In the genomic region with DNA sequence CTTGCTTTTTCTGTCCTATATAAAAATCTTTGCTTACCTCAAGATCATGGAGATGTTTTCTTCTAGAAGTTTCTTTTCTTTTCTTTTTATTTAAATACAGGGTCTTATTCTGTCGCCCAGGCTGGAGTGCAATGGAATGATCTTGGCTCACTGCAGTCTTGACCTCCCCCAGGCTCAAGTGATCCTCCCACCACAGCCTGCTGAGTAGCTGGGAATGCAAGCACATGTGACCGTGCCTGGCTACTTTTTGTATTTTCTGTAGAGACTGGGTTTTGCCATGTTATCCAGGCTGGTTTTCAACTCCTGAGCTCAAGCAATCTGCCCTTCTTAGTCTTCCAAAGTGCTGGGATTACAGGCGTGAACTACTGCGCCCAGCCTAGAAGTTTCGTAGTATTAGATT, we compare ENCODE assay signal across 15 cellular contexts. TPM values are rescaled to one million over a fixed set of nuclear protein-coding genes. Genes with fewer than 3 reads are reported as not detected.
DNase-seq lines count a peak whose midpoint lies in the region; ATAC-seq and TF ChIP-seq lines count a peak whose summit lies in the region.
"Had no signal": no experiment of that assay in that cellular context is flagged by ENCODE, and none has a peak within 500 bp of the region (broad histone marks: within the 10 kb centered on the region; RNA-seq: fewer than 3 reads in every experiment).

No MANE protein-coding gene starts in this region.

- 97% methylated on average over 5 of the region's 5 CpGs for WGBS in right cardiac atrium

- ATAC-seq in right cardiac atrium, result no peak

- no peak overlapping the region for H3K4me3 Mint-ChIP-seq in mesothelial cell of epicardium
- H3K4me3 Mint-ChIP-seq in nephron progenitor cell, result no peak overlapping the region
- H3K4me3 Mint-ChIP-seq in activated naive CD4-positive, alpha-beta T cell treated with anti-CD3 and anti-CD28 coated beads for 36 hours, result no peak overlapping the region
- H3K4me3 Mint-ChIP-seq: CD8-positive, alpha-beta memory T cell had no signal

- CTCF ChIA-PET in activated naive CD4-positive, alpha-beta T cell treated with anti-CD3 and anti-CD28 coated beads for 36 hours (lab: Charles Lee), result no interaction called here

- H3K27me3 Mint-ChIP-seq in mesothelial cell of epicardium (ENCODE audit: low read depth) (no peaks in the 10 kb centered on the region), nephron progenitor cell (ENCODE audit: low read depth, poor library complexity) (peaks cover 3% of the 10 kb centered on the region)
- H3K27me3 Mint-ChIP-seq in activated naive CD4-positive, alpha-beta T cell treated with anti-CD3 and anti-CD28 coated beads for 36 hours (ENCODE audit: low read depth), result no peaks in the 10 kb centered on the region

- H3K36me3 Mint-ChIP-seq in mesothelial cell of epicardium, result peaks cover 31% of the 10 kb centered on the region
- H3K36me3 Mint-ChIP-seq in nephron progenitor cell (ENCODE audit: low read depth), result peaks cover 28% of the 10 kb centered on the region
- peaks cover 3% of the 10 kb centered on the region for H3K36me3 Mint-ChIP-seq in activated naive CD4-positive, alpha-beta T cell treated with anti-CD3 and anti-CD28 coated beads for 36 hours (ENCODE audit: low read depth)

- TF ChIP-seq CTCF in coronary artery (IDR thresholded peaks at IDR 0.05) (no peak), mesothelial cell of epicardium (IDR thresholded peaks at IDR 0.05; ENCODE audit: unreplicated experiment) (no peak), nephron progenitor cell (IDR thresholded peaks at IDR 0.05) (no peak)

- intact Hi-C loops in activated naive CD4-positive, alpha-beta T cell treated with anti-CD3 and anti-CD28 coated beads for 36 hours (cut with micrococcal nuclease), result no loop called here
- intact Hi-C loops in right cardiac atrium (cut with DNase I), result loop anchor here in 1 of 4 donors (10.0 kb wide), 1 partner anchor 181 kb away; the partner anchor contains the start of gene GAB2

- H3K9me3 ChIP-seq in right cardiac atrium (ENCODE audit: control insufficient read depth, low read length), result no peaks in the 10 kb centered on the region
- H3K9me3 ChIP-seq: BE2C, Caco-2 had no signal

- H3K27ac Mint-ChIP-seq in mesothelial cell of epicardium (peak overlapping the region; percentile 41), nephron progenitor cell (no peak overlapping the region)
- H3K27ac Mint-ChIP-seq in activated naive CD4-positive, alpha-beta T cell treated with anti-CD3 and anti-CD28 coated beads for 36 hours, result no peak overlapping the region
- H3K27ac Mint-ChIP-seq: CD8-positive, alpha-beta memory T cell had no signal

- H3K4me1 ChIP-seq in right cardiac atrium (ENCODE audit: control insufficient read depth, insufficient read depth, low read length), result peaks cover 10% of the 10 kb centered on the region
- H3K4me1 ChIP-seq: Caco-2 had no signal

- H3K4me1 Mint-ChIP-seq in mesothelial cell of epicardium (peaks cover 34% of the 10 kb centered on the region), nephron progenitor cell (peaks cover 23% of the 10 kb centered on the region)
- peaks cover 6% of the 10 kb centered on the region for H3K4me1 Mint-ChIP-seq in activated naive CD4-positive, alpha-beta T cell treated with anti-CD3 and anti-CD28 coated beads for 36 hours (ENCODE audit: low read depth)
- H3K4me1 Mint-ChIP-seq: CD8-positive, alpha-beta memory T cell had no signal

- H3K4me3 ChIP-seq in coronary artery, result no peak overlapping the region
- no peak overlapping the region for H3K4me3 ChIP-seq in right cardiac atrium (ENCODE audit: low read length)

- DNase-seq in amniotic epithelial cell (ENCODE audit: low read depth) (peak; percentile 43), coronary artery (ENCODE audit: low spot score) (peak; percentile 17), mesothelial cell of epicardium (ENCODE audit: low spot score in 2 of 2, unreplicated experiment in 2 of 2) (no peak), nephron progenitor cell (no peak), GOT3 (lab: John Stamatoyannopoulos, UW) (no peak), right cardiac atrium (no peak)
- DNase-seq in activated naive CD4-positive, alpha-beta T cell treated with anti-CD3 and anti-CD28 coated beads for 36 hours, result no peak
- DNase-seq: BE2C; Caco-2; CD8-positive, alpha-beta memory T cell; DND-41; GF-D8; H7; IMR-90 had no signal

- H3K9me3 Mint-ChIP-seq in mesothelial cell of epicardium, result peaks cover 28% of the 10 kb centered on the region
- H3K9me3 Mint-ChIP-seq in nephron progenitor cell, result peaks cover 23% of the 10 kb centered on the region
- no peaks in the 10 kb centered on the region for H3K9me3 Mint-ChIP-seq in activated naive CD4-positive, alpha-beta T cell treated with anti-CD3 and anti-CD28 coated beads for 36 hours

- H3K27ac ChIP-seq in coronary artery (no peak overlapping the region), right cardiac atrium (ENCODE audit: low read length) (no peak overlapping the region)
- H3K27ac ChIP-seq: C4-2B had no signal

- no peaks in the 10 kb centered on the region for H3K27me3 ChIP-seq in right cardiac atrium (ENCODE audit: control insufficient read depth, insufficient read depth)
- H3K27me3 ChIP-seq: BE2C had no signal

RNA-seq across cellular contexts. Expression of gene USP35, which starts 45.3 kb away (rescaled TPM):
- total RNA-seq in mesothelial cell of epicardium (12.3 to 13.4 TPM (median 13.2 TPM) in 3 replicates), right cardiac atrium (10 to 100 TPM; 10.5 to 16.6 (median 12.1) TPM)
- 10 to 100 TPM; 13.4 to 14.2 TPM for total RNA-seq in activated naive CD4-positive, alpha-beta T cell treated with anti-CD3 and anti-CD28 coated beads for 36 hours
- polyA plus RNA-seq in right cardiac atrium, result 7.5 TPM

RNA-seq across cellular contexts. Expression of gene KCTD21, which starts 45.6 kb away (rescaled TPM):
- total RNA-seq in mesothelial cell of epicardium (5.1 to 7.2 TPM (median 5.2 TPM) in 3 replicates), right cardiac atrium (10 to 100 TPM in 2 of 4 donors, 1 to 10 TPM in 2; 8.4 to 10.7 (median 10.2) TPM)
- total RNA-seq in activated naive CD4-positive, alpha-beta T cell treated with anti-CD3 and anti-CD28 coated beads for 36 hours, result 10 to 100 TPM in 1 of 2 experiments, 1 to 10 TPM in 1; 8.6 to 10.1 TPM
- 4.6 TPM for polyA plus RNA-seq in right cardiac atrium

Comparison
In these comparisons a context has a peak if more than half of its experiments do, and no peak if none do; other contexts are left out.
1. DNase-seq: peak in amniotic epithelial cell (single experiment) and coronary artery (single experiment); none in mesothelial cell of epicardium (0 of 2), nephron progenitor cell (single experiment), activated naive CD4-positive, alpha-beta T cell treated with anti-CD3 and anti-CD28 coated beads for 36 hours (single experiment), GOT3 (single experiment) and right cardiac atrium (0 of 3).